In genomic region chr9:132040808-132041207, GRCh38 we compare ENCODE assay signal across 1 cellular context.
TF ChIP-seq lines count a peak whose summit lies in the region.

No MANE protein-coding gene starts in this region.

TF ChIP-seq in IMR-90, 13 proteins besides CTCF, POLR2A, EP300 and RAD21 (continued from another document):
- no peak for TF ChIP-seq USF2 (IDR thresholded peaks at IDR 0.05; ENCODE audit: low read depth, low read length)
- no peak for TF ChIP-seq RFX5 (IDR thresholded peaks at IDR 0.05; ENCODE audit: low read depth, low read length)
- no peak for TF ChIP-seq MAZ (IDR thresholded peaks at IDR 0.05; ENCODE audit: borderline replicate concordance, low read depth, low read length)
- TF ChIP-seq RCOR1 (IDR thresholded peaks at IDR 0.05; ENCODE audit: insufficient replicate concordance, low read length), result no peak
- no peak for TF ChIP-seq ELK1 (IDR thresholded peaks at IDR 0.05; ENCODE audit: borderline replicate concordance, low read depth, low read length)
